1 cellular context compared by ENCODE assay signal in genomic region chr1:42765271-42765670, GRCh38.
TF ChIP-seq lines count a peak whose summit lies in the region.

No MANE protein-coding gene starts in this region.

TF ChIP-seq in endothelial cell of umbilical vein, 7 proteins besides CTCF, POLR2A, EP300 and RAD21:
- TF ChIP-seq MYC (IDR thresholded peaks at IDR 0.05; ENCODE audit: low read depth, low read length) = no peak
- no peak for TF ChIP-seq POLR2AphosphoS5 (IDR thresholded peaks at IDR 0.05; ENCODE audit: insufficient read depth, low read depth, low read length)
- no peak for TF ChIP-seq JUN (IDR thresholded peaks at IDR 0.05; ENCODE audit: borderline replicate concordance, insufficient read depth, insufficient read length, low read depth)
- TF ChIP-seq FOS (IDR thresholded peaks at IDR 0.05; ENCODE audit: borderline replicate concordance, insufficient read depth, low read length) = no peak
- no peak for TF ChIP-seq GATA2 (IDR thresholded peaks at IDR 0.05; ENCODE audit: insufficient read depth, insufficient read length, low read depth, low read length)
- no peak for TF ChIP-seq EZH2 (IDR thresholded peaks at IDR 0.05; ENCODE audit: borderline replicate concordance, low read depth, low read length, severe bottlenecking)
- TF ChIP-seq MAX (IDR thresholded peaks at IDR 0.05; ENCODE audit: insufficient read depth, insufficient read length) = no peak
